ENCODE assay signal across 26 cellular contexts in genomic region chr15:79265987-79266579, GRCh38. TPM values are rescaled to one million over a fixed set of nuclear protein-coding genes. Genes with fewer than 3 reads are reported as not detected.
"Had no signal": no experiment of that assay in that cellular context is flagged by ENCODE, and none has a peak within 500 bp of the region (broad histone marks: within the 10 kb centered on the region; RNA-seq: fewer than 3 reads in every experiment).

No MANE protein-coding gene starts in this region.

- H3K27ac ChIP-seq: breast epithelium, epithelial cell of prostate, pancreas, sigmoid colon, spleen, transverse colon, uterus had no signal

- H3K4me1 ChIP-seq: ascending aorta, breast epithelium, pancreas, sigmoid colon, spleen, transverse colon, uterus had no signal

- H3K27ac Mint-ChIP-seq: activated CD4-positive, alpha-beta T cell treated with anti-CD3 and anti-CD28 coated beads, Interleukin-2, amount 10 ng/mL, durations not matched to agents 7 days and 5 days; activated CD8-positive, alpha-beta T cell treated with anti-CD3 and anti-CD28 coated beads, Interleukin-2, amount 10 ng/mL, durations not matched to agents 7 days and 5 days; activated naive CD4-positive, alpha-beta T cell treated with anti-CD3 and anti-CD28 coated beads, Interleukin-2, amount 10 ng/mL, durations not matched to agents 7 days and 5 days; activated naive CD8-positive, alpha-beta T cell treated with anti-CD3 and anti-CD28 coated beads, Interleukin-2, amount 50 U/mL, for 24 hours; activated T-cell treated with anti-CD3 and anti-CD28 coated beads, Interleukin-2, amount 50 U/mL, for 24 hours; endodermal cell; memory B cell; naive thymus-derived CD4-positive, alpha-beta T cell had no signal

- H3K36me3 Mint-ChIP-seq: activated naive CD4-positive, alpha-beta T cell treated with anti-CD3 and anti-CD28 coated beads, Interleukin-2, amount 10 ng/mL, durations not matched to agents 7 days and 5 days; memory B cell; naive thymus-derived CD4-positive, alpha-beta T cell had no signal

- DNase-seq: activated CD4-positive, alpha-beta T cell treated with anti-CD3 and anti-CD28 coated beads, Interleukin-2, amount 10 ng/mL, durations not matched to agents 7 days and 5 days; activated CD8-positive, alpha-beta T cell treated with anti-CD3 and anti-CD28 coated beads, Interleukin-2, amount 10 ng/mL, durations not matched to agents 7 days and 5 days; activated naive CD4-positive, alpha-beta T cell treated with anti-CD3 and anti-CD28 coated beads, Interleukin-2, amount 10 ng/mL, durations not matched to agents 7 days and 5 days; activated naive CD8-positive, alpha-beta T cell treated with anti-CD3 and anti-CD28 coated beads, Interleukin-2, amount 50 U/mL, for 24 hours; activated T-cell treated with anti-CD3 and anti-CD28 coated beads, Interleukin-2, amount 50 U/mL, for 24 hours; endodermal cell; foreskin fibroblast; mucosa of descending colon; naive thymus-derived CD4-positive, alpha-beta T cell; pancreas; sigmoid colon; spleen; stimulated activated CD4-positive, alpha-beta T cell treated with anti-CD3 and anti-CD28 coated beads, Interleukin-4, amount 100 ng/mL, for 4 hours; stimulated activated naive CD4-positive, alpha-beta T cell; transverse colon; uterus had no signal

- H3K9me3 Mint-ChIP-seq: activated CD4-positive, alpha-beta T cell treated with anti-CD3 and anti-CD28 coated beads, Interleukin-2, amount 10 ng/mL, durations not matched to agents 7 days and 5 days; activated naive CD4-positive, alpha-beta T cell treated with anti-CD3 and anti-CD28 coated beads, Interleukin-2, amount 10 ng/mL, durations not matched to agents 7 days and 5 days; activated naive CD8-positive, alpha-beta T cell treated with anti-CD3 and anti-CD28 coated beads, Interleukin-2, amount 50 U/mL, for 24 hours; activated T-cell treated with anti-CD3 and anti-CD28 coated beads, Interleukin-2, amount 50 U/mL, for 24 hours; endodermal cell; memory B cell had no signal

- H3K4me1 Mint-ChIP-seq: activated CD4-positive, alpha-beta T cell treated with anti-CD3 and anti-CD28 coated beads, Interleukin-2, amount 10 ng/mL, durations not matched to agents 7 days and 5 days; activated naive CD4-positive, alpha-beta T cell treated with anti-CD3 and anti-CD28 coated beads, Interleukin-2, amount 10 ng/mL, durations not matched to agents 7 days and 5 days; activated naive CD8-positive, alpha-beta T cell treated with anti-CD3 and anti-CD28 coated beads, Interleukin-2, amount 50 U/mL, for 24 hours; endodermal cell; memory B cell; naive thymus-derived CD4-positive, alpha-beta T cell had no signal

- H3K36me3 ChIP-seq: ascending aorta, breast epithelium, pancreas, sigmoid colon, spleen, transverse colon, uterus had no signal

- H3K4me3 ChIP-seq: ascending aorta, breast epithelium, mucosa of descending colon, pancreas, sigmoid colon, spleen, transverse colon, uterus had no signal

- H3K9me3 ChIP-seq: ascending aorta, breast epithelium, mucosa of descending colon, pancreas, sigmoid colon, spleen, transverse colon, uterus had no signal

- H3K27me3 ChIP-seq: ascending aorta, breast epithelium, sigmoid colon, uterus had no signal

- H3K4me3 Mint-ChIP-seq: activated CD4-positive, alpha-beta T cell treated with anti-CD3 and anti-CD28 coated beads, Interleukin-2, amount 10 ng/mL, durations not matched to agents 7 days and 5 days; activated CD8-positive, alpha-beta T cell treated with anti-CD3 and anti-CD28 coated beads, Interleukin-2, amount 10 ng/mL, durations not matched to agents 7 days and 5 days; activated naive CD4-positive, alpha-beta T cell treated with anti-CD3 and anti-CD28 coated beads, Interleukin-2, amount 10 ng/mL, durations not matched to agents 7 days and 5 days; activated naive CD8-positive, alpha-beta T cell treated with anti-CD3 and anti-CD28 coated beads, Interleukin-2, amount 50 U/mL, for 24 hours; activated T-cell treated with anti-CD3 and anti-CD28 coated beads, Interleukin-2, amount 50 U/mL, for 24 hours; endodermal cell; memory B cell; naive thymus-derived CD4-positive, alpha-beta T cell had no signal

- ATAC-seq: activated CD8-positive, alpha-beta T cell treated with anti-CD3 and anti-CD28 coated beads, Interleukin-2, amount 10 ng/mL, durations not matched to agents 7 days and 5 days; activated naive CD8-positive, alpha-beta T cell treated with anti-CD3 and anti-CD28 coated beads, Interleukin-2, amount 50 U/mL, for 24 hours; mucosa of descending colon; naive thymus-derived CD4-positive, alpha-beta T cell; SK-N-SH treated with all-trans-retinoic acid at 6 μM for 48 hours had no signal

RNA-seq across cellular contexts. Expression of gene ANKRD34C, which starts 16.4 kb away (rescaled TPM):
- total RNA-seq: activated CD4-positive, alpha-beta T cell treated with anti-CD3 and anti-CD28 coated beads, Interleukin-2, amount 10 ng/mL, durations not matched to agents 7 days and 5 days; activated CD8-positive, alpha-beta T cell treated with anti-CD3 and anti-CD28 coated beads, Interleukin-2, amount 10 ng/mL, durations not matched to agents 7 days and 5 days; ascending aorta; breast epithelium; endodermal cell; glomerular endothelial cell; naive thymus-derived CD4-positive, alpha-beta T cell; spleen; subcutaneous adipose tissue; T-helper 1 cell treated with Interleukin-12 subunit alpha and Interleukin-12 subunit beta and Interleukin-4 antibody, amounts not matched to agents 30 ng/mL and 1 ng/mL, for 36 hours; transverse colon; uterus had no signal
- polyA plus RNA-seq: keratinocyte; liver; naive thymus-derived CD4-positive, alpha-beta T cell; sigmoid colon; spleen had no signal
